Comparison of ENCODE assay signal across 11 cellular contexts in the genomic region with DNA sequence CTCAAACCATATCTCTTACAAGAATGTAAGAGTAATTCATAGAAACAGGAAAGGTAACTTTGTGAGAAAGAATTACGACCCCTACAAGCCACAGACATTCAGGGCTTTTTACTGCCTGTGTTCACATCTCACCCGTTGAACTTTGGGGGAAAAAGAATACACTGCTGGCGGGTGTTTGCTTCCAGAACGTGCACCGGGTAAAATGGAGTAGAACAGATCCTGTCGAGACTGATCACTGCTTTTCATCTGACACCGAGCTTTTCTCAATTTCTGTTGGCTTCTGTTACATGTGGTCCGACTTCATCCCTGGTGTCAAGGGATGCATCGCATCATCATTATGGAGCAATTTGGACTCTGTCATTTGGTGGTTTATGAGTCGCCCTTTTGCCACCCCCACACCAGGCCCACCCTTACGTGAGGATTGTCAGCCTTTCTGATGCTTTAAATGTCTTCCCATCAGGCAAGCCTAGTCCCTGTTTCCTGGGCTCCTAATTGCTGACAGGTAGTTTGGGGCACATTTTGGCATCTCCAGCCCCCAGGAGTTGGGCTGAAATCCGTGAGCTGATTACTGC.
DNase-seq lines count a peak whose midpoint lies in the region; ATAC-seq and TF ChIP-seq lines count a peak whose summit lies in the region.
"Had no signal": no experiment of that assay in that cellular context is flagged by ENCODE, and none has a peak within 500 bp of the region (broad histone marks: within the 10 kb centered on the region; RNA-seq: fewer than 3 reads in every experiment).

No MANE protein-coding gene starts in this region.

- no peaks in the 10 kb centered on the region for H3K36me3 ChIP-seq in hepatocyte (replicated peaks; ENCODE audit: insufficient read depth, low read depth)

- DNase-seq in activated CD8-positive, alpha-beta memory T cell treated with anti-CD3 and anti-CD28 coated beads for 24 hours, result peak; percentile 61
- no peak for DNase-seq in activated CD8-positive, alpha-beta memory T cell treated with anti-CD3 and anti-CD28 coated beads, Interleukin-2, amount 50 U/mL, for 4 hours
- peak; percentile 24 for DNase-seq in activated T-cell treated with anti-CD3 and anti-CD28 coated beads, Interleukin-2, amount 50 U/mL, for 1 hour
- DNase-seq in hepatocyte (ENCODE audit: low spot score), result no peak
- peak; percentile 24 for DNase-seq in stromal cell of bone marrow (ENCODE audit: low read depth)
- no peak for DNase-seq in nucleus accumbens (lab: John Stamatoyannopoulos, UW)
- no peak for DNase-seq in caudate nucleus (lab: John Stamatoyannopoulos, UW)
- DNase-seq: NCI-H1092, NCI-H526 treated with DMSO at 0.1 percent for 48 hours had no signal

- WGBS in hepatocyte (ENCODE audit: low lambda C conversion rate, missing lambda C conversion rate), result 55% methylated on average over 12 of the region's 12 CpGs

- H2AFZ ChIP-seq in hepatocyte, result no peak overlapping the region

- H3K4me2 ChIP-seq in hepatocyte, result peak overlapping the region; percentile 5

- no peaks in the 10 kb centered on the region for H3K9me2 ChIP-seq in hepatocyte (replicated peaks; ENCODE audit: insufficient read depth)

- no peak for ATAC-seq in GM19395 (IDR thresholded peaks at IDR 0.05; ENCODE audit: unreplicated experiment)

- TF ChIP-seq CTCF in hepatocyte (IDR thresholded peaks at IDR 0.05; ENCODE audit: poor library complexity), result no peak

- no peaks in the 10 kb centered on the region for H4K20me1 ChIP-seq in hepatocyte (ENCODE audit: insufficient read depth, poor library complexity, severe bottlenecking)

- no peaks in the 10 kb centered on the region for H3K9me3 ChIP-seq in hepatocyte (ENCODE audit: low read depth)

- H3K27ac ChIP-seq in hepatocyte (no peak overlapping the region), caudate nucleus (ENCODE audit: low read depth, low read length) (no peak overlapping the region)
- H3K27ac ChIP-seq: SK-N-MC had no signal

- H3K79me2 ChIP-seq in hepatocyte, result no peaks in the 10 kb centered on the region

- no peaks in the 10 kb centered on the region for H3K4me1 ChIP-seq in hepatocyte (ENCODE audit: insufficient read depth)

- no peak overlapping the region for H3K4me3 ChIP-seq in hepatocyte
- H3K4me3 ChIP-seq: SK-N-MC had no signal

- no peaks in the 10 kb centered on the region for H3K27me3 ChIP-seq in hepatocyte

Comparison
In these comparisons a context has a peak if more than half of its experiments do, and no peak if none do; other contexts are left out.
1. DNase-seq: peak in activated CD8-positive, alpha-beta memory T cell treated with anti-CD3 and anti-CD28 coated beads for 24 hours (single experiment), activated T-cell treated with anti-CD3 and anti-CD28 coated beads, Interleukin-2, amount 50 U/mL, for 1 hour (single experiment) and stromal cell of bone marrow (single experiment); none in activated CD8-positive, alpha-beta memory T cell treated with anti-CD3 and anti-CD28 coated beads, Interleukin-2, amount 50 U/mL, for 4 hours (single experiment), hepatocyte (single experiment), nucleus accumbens (0 of 56) and caudate nucleus (0 of 61).